In genomic region chrX:151973851-151974335, GRCh38 we compare ENCODE assay signal across 8 cellular contexts. TPM values are rescaled to one million over a fixed set of nuclear protein-coding genes. Genes with fewer than 3 reads are reported as not detected.
DNase-seq lines count a peak whose midpoint lies in the region; ATAC-seq and TF ChIP-seq lines count a peak whose summit lies in the region.

No MANE protein-coding gene starts in this region.

- no peaks in the 10 kb centered on the region for H3K9me3 ChIP-seq in esophagus muscularis mucosa

- no peak overlapping the region for H3K27ac Mint-ChIP-seq in nephron progenitor cell
- no peak overlapping the region for H3K27ac Mint-ChIP-seq in T-cell

- peaks cover 0 to 3% (median 0%) of the 10 kb centered on the region in 4 donors for H3K36me3 ChIP-seq in esophagus muscularis mucosa

- CTCF ChIA-PET in T-cell (lab: Charles Lee): no interaction called here

- H3K4me1 Mint-ChIP-seq in nephron progenitor cell (peaks cover 10% of the 10 kb centered on the region), T-cell (no peaks in the 10 kb centered on the region)

- DNase-seq in AG08396 (ENCODE audit: low spot score): peak; percentile 26
- DNase-seq in NCI-H2227 treated with DMSO at 0.1 percent for 48 hours (lab: John Stamatoyannopoulos, UW): peak; percentile 7
- no peak for DNase-seq in esophagus muscularis mucosa (ENCODE audit: extremely low spot score)
- peak; percentile 14 for DNase-seq in nephron progenitor cell
- DNase-seq in T-cell: no peak

- POLR2A ChIA-PET in T-cell (lab: Charles Lee): no interaction called here

- intact Hi-C loops in esophagus muscularis mucosa (cut with DNase I): no loop called here

- H3K27me3 Mint-ChIP-seq in nephron progenitor cell (ENCODE audit: low read depth, poor library complexity) (peaks cover 44% of the 10 kb centered on the region), T-cell (peaks cover 29 to 30% of the 10 kb centered on the region in 2 donors)

- peak overlapping the region; percentile 57 to 69 (median 62) for H3K4me3 ChIP-seq in esophagus muscularis mucosa

- H3K36me3 Mint-ChIP-seq in nephron progenitor cell (ENCODE audit: low read depth) (peaks cover 5% of the 10 kb centered on the region), T-cell (no peaks in the 10 kb centered on the region)

- peaks cover 2 to 10% (median 6%) of the 10 kb centered on the region in 4 donors for H3K4me1 ChIP-seq in esophagus muscularis mucosa

- no peak for TF ChIP-seq POLR2A in esophagus muscularis mucosa (IDR thresholded peaks at IDR 0.05; ENCODE audit: low read depth)

- peaks cover 0 to 4% (median 0%) of the 10 kb centered on the region in 4 donors for H3K27me3 ChIP-seq in esophagus muscularis mucosa

- peaks cover 59% of the 10 kb centered on the region for H3K9me3 Mint-ChIP-seq in nephron progenitor cell
- no peaks in the 10 kb centered on the region for H3K9me3 Mint-ChIP-seq in T-cell

- ATAC-seq in HG02623 (IDR thresholded peaks at IDR 0.05; ENCODE audit: unreplicated experiment) (no peak), HG03025 (IDR thresholded peaks at IDR 0.05; ENCODE audit: low FRiP score, unreplicated experiment) (no peak), T-cell (replicated peaks in 1 of 4) (no peak), GM18498 (IDR thresholded peaks at IDR 0.05; ENCODE audit: unreplicated experiment) (no peak)

- TF ChIP-seq CTCF in esophagus muscularis mucosa (IDR thresholded peaks at IDR 0.05) (no peak), nephron progenitor cell (IDR thresholded peaks at IDR 0.05) (no peak)

- TF ChIP-seq EP300 in esophagus muscularis mucosa (IDR thresholded peaks at IDR 0.05): no peak

- 41% methylated on average over 15 of the region's 21 CpGs for WGBS in esophagus muscularis mucosa

- peak overlapping the region; percentile 67 for H3K4me3 Mint-ChIP-seq in nephron progenitor cell
- H3K4me3 Mint-ChIP-seq in T-cell: no peak overlapping the region

- peak overlapping the region; percentile 69 to 82 (median 70) for H3K27ac ChIP-seq in esophagus muscularis mucosa (replicated peaks in 1 of 4)

RNA-seq across cellular contexts. Expression of gene GABRE, which starts 0.6 kb away (rescaled TPM):
- total RNA-seq in esophagus muscularis mucosa (1 to 10 TPM; 3.3 to 8.3 (median 4.4) TPM), T-cell (under 1 TPM in 3 of 5 donors, not detected in 2; 0.16 to 0.58 (median 0.30) TPM)

Comparison
In these comparisons a context has a peak if more than half of its experiments do, and no peak if none do; other contexts are left out.
1. DNase-seq: peak in AG08396 (single experiment), NCI-H2227 treated with DMSO at 0.1 percent for 48 hours (single experiment) and nephron progenitor cell (single experiment); none in esophagus muscularis mucosa (single experiment) and T-cell (0 of 34).